Comparison of ENCODE assay signal across 15 cellular contexts in the genomic region with DNA sequence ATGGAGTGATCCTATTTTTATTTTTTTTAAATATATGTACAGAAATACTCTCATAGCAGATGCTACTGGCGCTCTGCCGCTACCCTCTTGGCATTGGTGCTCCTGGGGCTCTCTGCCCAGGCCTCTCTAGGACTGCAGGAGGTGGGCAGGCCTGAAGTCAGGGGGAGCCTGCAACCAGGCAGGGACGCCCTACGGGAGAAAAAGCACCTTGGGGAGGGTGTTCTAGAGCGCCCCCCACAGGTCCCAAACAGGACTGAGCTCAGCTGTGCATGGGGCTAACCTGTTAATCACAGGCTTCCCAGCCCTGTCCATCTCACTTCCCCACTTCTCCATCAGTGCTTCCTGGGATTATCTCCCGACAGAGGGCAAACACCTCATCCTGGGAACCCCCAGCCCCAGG.
DNase-seq lines count a peak whose midpoint lies in the region; ATAC-seq, FAIRE-seq and TF ChIP-seq lines count a peak whose summit lies in the region.
"Had no signal": no experiment of that assay in that cellular context is flagged by ENCODE, and none has a peak within 500 bp of the region (broad histone marks: within the 10 kb centered on the region; RNA-seq: fewer than 3 reads in every experiment).

No MANE protein-coding gene starts in this region.

- no peaks in the 10 kb centered on the region for H3K79me2 ChIP-seq in OCI-LY3 (ENCODE audit: low read length)

- no peak for ATAC-seq in GM18498 (IDR thresholded peaks at IDR 0.05; ENCODE audit: unreplicated experiment)

- TF ChIP-seq CTCF in OCI-LY3 (IDR thresholded peaks at IDR 0.05; ENCODE audit: low read depth, low read length) (peak; percentile 50), epithelial cell of proximal tubule (conservative IDR thresholded peaks at IDR 0.05; ENCODE audit: low read depth, low read length) (peak; percentile 33), foreskin fibroblast (IDR thresholded peaks at IDR 0.05; ENCODE audit: low read depth, low read length) (no peak)

- intact Hi-C loops in activated naive CD4-positive, alpha-beta T cell treated with anti-CD3 and anti-CD28 coated beads for 36 hours (cut with micrococcal nuclease): loop anchor here (5.0 kb wide), 1 partner anchor 698 kb away; no protein-coding TSS in a partner anchor

- H3K4me1 ChIP-seq in OCI-LY3 (ENCODE audit: low read length): 0 out of 2 replicates have a peak, but pooled peaks cover 3% of the 10 kb centered on the region

- H3K9ac ChIP-seq in OCI-LY3 (ENCODE audit: low read length): no peak overlapping the region

- H3K36me3 ChIP-seq in OCI-LY3 (replicated peaks; ENCODE audit: low read depth, low read length): no peaks in the 10 kb centered on the region
- H3K36me3 ChIP-seq: transverse colon had no signal

- peaks cover 5% of the 10 kb centered on the region for H3K9me3 Mint-ChIP-seq in activated naive CD4-positive, alpha-beta T cell treated with anti-CD3 and anti-CD28 coated beads for 36 hours
- H3K9me3 Mint-ChIP-seq: activated CD4-positive, alpha-beta memory T cell treated with anti-CD3 and anti-CD28 coated beads for 36 hours had no signal

- no peaks in the 10 kb centered on the region for H3K9me3 ChIP-seq in OCI-LY3 (ENCODE audit: insufficient read depth, low read length)
- H3K9me3 ChIP-seq: transverse colon had no signal

- H3K4me3 ChIP-seq in OCI-LY3 (ENCODE audit: low read length) (no peak overlapping the region), epithelial cell of proximal tubule (ENCODE audit: low read depth, low read length) (no peak overlapping the region), foreskin fibroblast (ENCODE audit: low read depth in 1 of 2, low read length in 2 of 2) (no peak overlapping the region)
- H3K4me3 ChIP-seq: transverse colon had no signal

- H2AFZ ChIP-seq in OCI-LY3 (ENCODE audit: low read depth, low read length): no peak overlapping the region

- CTCF ChIA-PET in activated naive CD4-positive, alpha-beta T cell treated with anti-CD3 and anti-CD28 coated beads for 36 hours (lab: Charles Lee): interaction anchor here (3.2 kb wide), 1 partner anchor 11 kb away, joined by 24 read pairs; no protein-coding TSS in a partner anchor

- H3K36me3 Mint-ChIP-seq in activated naive CD4-positive, alpha-beta T cell treated with anti-CD3 and anti-CD28 coated beads for 36 hours (ENCODE audit: low read depth): no peaks in the 10 kb centered on the region
- H3K36me3 Mint-ChIP-seq: activated CD4-positive, alpha-beta memory T cell treated with anti-CD3 and anti-CD28 coated beads for 36 hours; memory B cell had no signal

- peaks cover 36% of the 10 kb centered on the region for H3K27me3 ChIP-seq in OCI-LY3 (ENCODE audit: low read depth, low read length)

- H3K27me3 Mint-ChIP-seq in activated naive CD4-positive, alpha-beta T cell treated with anti-CD3 and anti-CD28 coated beads for 36 hours (ENCODE audit: low read depth): peaks cover 13% of the 10 kb centered on the region

- no peak overlapping the region for H3K4me3 Mint-ChIP-seq in activated naive CD4-positive, alpha-beta T cell treated with anti-CD3 and anti-CD28 coated beads for 36 hours
- H3K4me3 Mint-ChIP-seq: activated CD4-positive, alpha-beta memory T cell treated with anti-CD3 and anti-CD28 coated beads for 36 hours; memory B cell had no signal

- no peak overlapping the region for H3K27ac ChIP-seq in OCI-LY3 (ENCODE audit: low read length)
- H3K27ac ChIP-seq: transverse colon had no signal

- no peaks in the 10 kb centered on the region for H4K20me1 ChIP-seq in OCI-LY3 (ENCODE audit: insufficient read depth, low read length)

- DNase-seq in activated naive CD4-positive, alpha-beta T cell treated with anti-CD3 and anti-CD28 coated beads for 36 hours: peak; percentile 21
- no peak for DNase-seq in activated naive CD4-positive, alpha-beta T cell treated with anti-CD3 and anti-CD28 coated beads, Interleukin-2, amount 50 U/mL, for 16 hours
- DNase-seq in epithelial cell of proximal tubule (ENCODE audit: low read depth) (no peak), urothelium cell line (ENCODE audit: low spot score) (no peak), foreskin fibroblast (no peak), A172 (ENCODE audit: low spot score) (no peak)
- DNase-seq: activated CD4-positive, alpha-beta memory T cell treated with anti-CD3 and anti-CD28 coated beads for 36 hours; NCI-H1417; NCI-H524 treated with DMSO at 0.1 percent for 48 hours; stimulated activated CD4-positive, alpha-beta T cell treated with anti-CD3 and anti-CD28 coated beads, Interleukin-15, amount 100 ng/mL, for 24 hours; T1000; transverse colon had no signal

- peaks cover 23% of the 10 kb centered on the region for H3K4me1 Mint-ChIP-seq in activated naive CD4-positive, alpha-beta T cell treated with anti-CD3 and anti-CD28 coated beads for 36 hours (ENCODE audit: low read depth)
- H3K4me1 Mint-ChIP-seq: memory B cell had no signal

- H3K4me2 ChIP-seq in OCI-LY3 (ENCODE audit: low read length): no peak overlapping the region

- no peak overlapping the region for H3K27ac Mint-ChIP-seq in activated naive CD4-positive, alpha-beta T cell treated with anti-CD3 and anti-CD28 coated beads for 36 hours
- H3K27ac Mint-ChIP-seq: activated CD4-positive, alpha-beta memory T cell treated with anti-CD3 and anti-CD28 coated beads for 36 hours; memory B cell had no signal

- FAIRE-seq in urothelium cell line (lab: Jason Lieb, UNC): no peak
